In the genomic region with DNA sequence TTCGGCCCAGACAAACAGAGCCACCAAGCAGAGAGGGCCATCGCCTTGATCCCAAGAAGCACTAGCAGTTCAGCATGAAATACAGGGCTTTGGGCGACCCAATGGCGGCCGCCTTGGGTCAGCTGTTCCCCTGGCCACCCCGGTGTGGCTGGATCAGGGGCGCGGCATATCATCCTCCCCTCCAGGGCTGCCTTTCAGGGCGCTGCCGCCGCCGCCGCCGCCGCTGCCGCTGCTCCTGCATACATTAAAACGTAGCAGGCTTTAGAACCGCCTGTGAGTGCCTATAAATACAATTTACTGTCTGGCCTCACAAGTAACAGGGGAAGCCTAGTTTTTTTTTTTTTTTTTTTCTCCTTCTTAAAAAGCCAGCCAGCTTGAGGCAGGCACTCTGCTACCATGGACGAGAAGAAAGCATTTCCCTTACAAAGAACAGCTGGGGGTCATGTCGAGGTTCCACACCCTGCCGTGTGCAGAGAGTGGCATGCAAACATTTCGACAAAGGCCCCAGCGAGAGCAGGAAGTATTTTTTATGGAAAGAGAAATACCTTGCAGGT, we compare ENCODE assay signal across 10 cellular contexts. TPM values are rescaled to one million over a fixed set of nuclear protein-coding genes. Genes with fewer than 3 reads are reported as not detected.
DNase-seq lines count a peak whose midpoint lies in the region; ATAC-seq and TF ChIP-seq lines count a peak whose summit lies in the region.
"Had no signal": no experiment of that assay in that cellular context is flagged by ENCODE, and none has a peak within 500 bp of the region (broad histone marks: within the 10 kb centered on the region; RNA-seq: fewer than 3 reads in every experiment).

No MANE protein-coding gene starts in this region.

- H4K20me1 ChIP-seq in PC-3 (ENCODE audit: low read length): no peaks in the 10 kb centered on the region

- no TSS peak for BruUV-seq in PC-3 (replicated peaks; lab: Mats Ljungman, UMichigan)

- intact Hi-C loops in sigmoid colon (cut with DNase I) (no loop called here), PC-3 (cut with micrococcal nuclease) (no loop called here)

- 24 to 67% methylated on average over 23 of the region's 23 CpGs for WGBS in sigmoid colon, 2 donors

- H3K9me3 ChIP-seq in sigmoid colon (no peaks in the 10 kb centered on the region), PC-3 (ENCODE audit: low read length) (no peaks in the 10 kb centered on the region)
- H3K9me3 ChIP-seq: upper lobe of left lung had no signal

- H3F3A ChIP-seq in PC-3 (ENCODE audit: low read length, unreplicated experiment): no peaks in the 10 kb centered on the region

- no peaks in the 10 kb centered on the region for H3K27me3 ChIP-seq in sigmoid colon
- H3K27me3 ChIP-seq in PC-3 (ENCODE audit: low read length): no peaks in the 10 kb centered on the region
- H3K27me3 ChIP-seq: upper lobe of left lung had no signal

- no peak overlapping the region for H3K9ac ChIP-seq in PC-3 (ENCODE audit: low read length)

- TF ChIP-seq EP300 in sigmoid colon (IDR thresholded peaks at IDR 0.05): no peak

- TF ChIP-seq CTCF in sigmoid colon (IDR thresholded peaks at IDR 0.05): no peak
- no peak for TF ChIP-seq CTCF in PC-3 (conservative IDR thresholded peaks at IDR 0.05; ENCODE audit: low read depth, low read length)

- DNase-seq in NCI-H1092 treated with DMSO at 0.1 percent for 48 hours (lab: John Stamatoyannopoulos, UW) (peak; percentile 88), NCI-H69 (lab: John Stamatoyannopoulos, UW) (peak; percentile 97), sigmoid colon (peak; percentile 35), PC-3 (no peak), HEK293T (ENCODE audit: extremely low spot score) (no peak), NCI-H1694 (lab: John Stamatoyannopoulos, UW) (no peak)

- H3K9me2 ChIP-seq in PC-3 (replicated peaks; ENCODE audit: low read length): no peaks in the 10 kb centered on the region

- peaks cover 5 to 73% (median 20%) of the 10 kb centered on the region in 4 donors for H3K36me3 ChIP-seq in sigmoid colon
- H3K36me3 ChIP-seq in PC-3 (ENCODE audit: low read depth, low read length): no peaks in the 10 kb centered on the region

- CTCF ChIA-PET in PC-3 (lab: Charles Lee) (no interaction called here), HEK293T (lab: Yijun Ruan, JAX) (interaction anchor here (1.0 kb wide), 1 partner anchor 17 kb away, joined by 3 read pairs; no protein-coding TSS in a partner anchor)

- no peak for TF ChIP-seq POLR2A in sigmoid colon (IDR thresholded peaks at IDR 0.05)

- H3K4me2 ChIP-seq in PC-3 (ENCODE audit: low read length): no peak overlapping the region

- no peaks in the 10 kb centered on the region for H3K79me2 ChIP-seq in PC-3 (ENCODE audit: low read length)

- H3K4me1 ChIP-seq in sigmoid colon (peaks cover 0 to 9% (median 4%) of the 10 kb centered on the region in 4 donors), PC-3 (ENCODE audit: insufficient read depth, low read length) (no peaks in the 10 kb centered on the region)
- H3K4me1 ChIP-seq: upper lobe of left lung had no signal

- peak overlapping the region; percentile 39 for H3K4me3 ChIP-seq in iPS-11a (ENCODE audit: low read depth, low read length)
- no peak overlapping the region for H3K4me3 ChIP-seq in sigmoid colon
- H3K4me3 ChIP-seq in PC-3 (ENCODE audit: low read length): no peak overlapping the region
- H3K4me3 ChIP-seq: upper lobe of left lung had no signal

- no peak for ATAC-seq in PC-3
- ATAC-seq in HG03571 (IDR thresholded peaks at IDR 0.05; ENCODE audit: unreplicated experiment): no peak

- H3K27ac ChIP-seq in sigmoid colon (no peak overlapping the region), PC-3 (ENCODE audit: low read length) (no peak overlapping the region)

- no peak overlapping the region for H2AFZ ChIP-seq in PC-3 (ENCODE audit: low read length)

- POLR2A ChIA-PET in PC-3 (lab: Charles Lee; ENCODE audit: unreplicated experiment): no interaction called here
- POLR2A ChIA-PET in HEK293T (lab: Yijun Ruan, JAX): no interaction called here

TF ChIP-seq in HEK293T, 16 proteins besides CTCF, POLR2A, EP300 and RAD21:
- TF ChIP-seq CTBP1 (IDR thresholded peaks at IDR 0.05; ENCODE audit: borderline replicate concordance): no peak
- no peak for TF ChIP-seq L3MBTL2 (conservative IDR thresholded peaks at IDR 0.05)
- TF ChIP-seq ZNF384 (IDR thresholded peaks at IDR 0.05): no peak
- no peak for TF ChIP-seq FOXK2 (IDR thresholded peaks at IDR 0.05)
- TF ChIP-seq NFRKB (IDR thresholded peaks at IDR 0.05): no peak
- no peak for TF ChIP-seq ELF4 (IDR thresholded peaks at IDR 0.05)
- no peak for TF ChIP-seq SP1 (IDR thresholded peaks at IDR 0.05)
- TF ChIP-seq, protein P1, sequence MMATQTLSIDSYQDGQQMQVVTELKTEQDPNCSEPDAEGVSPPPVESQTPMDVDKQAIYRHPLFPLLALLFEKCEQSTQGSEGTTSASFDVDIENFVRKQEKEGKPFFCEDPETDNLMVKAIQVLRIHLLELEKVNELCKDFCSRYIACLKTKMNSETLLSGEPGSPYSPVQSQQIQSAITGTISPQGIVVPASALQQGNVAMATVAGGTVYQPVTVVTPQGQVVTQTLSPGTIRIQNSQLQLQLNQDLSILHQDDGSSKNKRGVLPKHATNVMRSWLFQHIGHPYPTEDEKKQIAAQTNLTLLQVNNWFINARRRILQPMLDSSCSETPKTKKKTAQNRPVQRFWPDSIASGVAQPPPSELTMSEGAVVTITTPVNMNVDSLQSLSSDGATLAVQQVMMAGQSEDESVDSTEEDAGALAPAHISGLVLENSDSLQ (IDR thresholded peaks at IDR 0.05): no peak

RNA-seq across cellular contexts. Expression of a gene that starts 57.7 kb away (rescaled TPM):
- not detected for total RNA-seq in sigmoid colon
- polyA plus RNA-seq in sigmoid colon: under 1 TPM in 1 of 3 donors, not detected in 2; 0.13 TPM
- total RNA-seq in PC-3 (2014; rRNA removed): 0.18 TPM in 1 of 2 replicates, not detected in the other
- total RNA-seq: liver had no signal

Comparison
In these comparisons a context has a peak if more than half of its experiments do, and no peak if none do; other contexts are left out.
1. DNase-seq: peak in NCI-H1092 treated with DMSO at 0.1 percent for 48 hours (single experiment), NCI-H69 (single experiment) and sigmoid colon (single experiment); none in PC-3 (single experiment), HEK293T (single experiment) and NCI-H1694 (single experiment).